Comparison of ENCODE assay signal across 1 cellular context in the genomic region with DNA sequence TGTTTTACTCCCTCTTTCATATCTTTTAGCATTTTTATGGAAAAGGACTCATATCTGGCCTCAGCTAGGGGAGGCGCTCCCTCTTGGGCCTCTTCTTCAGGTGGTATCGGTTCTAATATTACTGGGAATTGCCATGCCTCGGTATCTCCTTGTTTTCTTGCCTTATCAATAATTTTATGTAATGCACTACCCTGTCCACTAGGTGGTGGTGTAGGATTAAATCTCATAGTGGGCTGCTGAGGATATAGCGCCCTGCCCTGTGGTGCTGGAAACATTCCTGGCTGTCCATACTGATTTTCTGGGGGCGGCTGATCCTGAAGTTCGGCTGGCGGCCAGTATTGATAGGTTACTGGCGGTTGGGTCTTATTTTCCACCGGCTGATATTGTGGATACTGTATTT.
TF ChIP-seq lines count a peak whose summit lies in the region.

No MANE protein-coding gene starts in this region.

TF ChIP-seq in GM12878, 131 proteins besides CTCF, POLR2A, EP300 and RAD21:
- TF ChIP-seq CBX3 (IDR thresholded peaks at IDR 0.05; ENCODE audit: borderline replicate concordance, low read depth) (no peak), EZH2 (IDR thresholded peaks at IDR 0.05; ENCODE audit: borderline replicate concordance, control insufficient read depth, low read depth, low read length) (no peak)
TF ChIP-seq in GM12878: peak in this region for 0.
